In genomic region chrX:30246769-30247489, GRCh38 we compare ENCODE assay signal across 20 cellular contexts.
DNase-seq lines count a peak whose midpoint lies in the region; ATAC-seq and TF ChIP-seq lines count a peak whose summit lies in the region.
"Had no signal": no experiment of that assay in that cellular context is flagged by ENCODE, and none has a peak within 500 bp of the region (broad histone marks: within the 10 kb centered on the region; RNA-seq: fewer than 3 reads in every experiment).

MAGEB1 (plus strand) TSS chrX:30247146; CDS start chrX:30250494, 3,348 bp downstream.

- H4K20me1 ChIP-seq in OCI-LY3 (ENCODE audit: insufficient read depth, low read length) = no peaks in the 10 kb centered on the region
- H4K20me1 ChIP-seq: BLaER1 had no signal

- no peak for ATAC-seq in GM18909 (IDR thresholded peaks at IDR 0.05; ENCODE audit: poor library complexity, unreplicated experiment)
- ATAC-seq: activated T-helper 17 cell treated with anti-CD3 and anti-CD28 coated beads, Interleukin-2, amount 50 U/mL, for 72 hours; stimulated activated naive CD8-positive, alpha-beta T cell treated with anti-CD3 and anti-CD28 coated beads, Interleukin-15, amount 100 ng/mL, for 72 hours had no signal

- H3K4me1 ChIP-seq in OCI-LY3 (ENCODE audit: low read length) = peaks cover 50% of the 10 kb centered on the region
- H3K4me1 ChIP-seq: A549, BLaER1, parathyroid adenoma, upper lobe of left lung had no signal

- no peaks in the 10 kb centered on the region for H3K27me3 ChIP-seq in OCI-LY3 (ENCODE audit: low read depth, low read length)
- H3K27me3 ChIP-seq: BLaER1, upper lobe of left lung had no signal

- peak; percentile 8; the same call in 1 of the 2 replicates for TF ChIP-seq CTCF in OCI-LY3 (IDR thresholded peaks at IDR 0.05; ENCODE audit: low read depth, low read length)

- DNase-seq in NCI-H82 (lab: John Stamatoyannopoulos, UW) = peak; percentile 41
- DNase-seq in NCI-H82 treated with DMSO at 0.1 percent for 48 hours (lab: John Stamatoyannopoulos, UW; ENCODE audit: unreplicated experiment) = no peak
- DNase-seq in iPS DF 4.7 (ENCODE audit: extremely low read depth, low spot score) = peak; percentile 22
- no peak for DNase-seq in SKM-1 (lab: John Stamatoyannopoulos, UW; ENCODE audit: unreplicated experiment)
- DNase-seq in stimulated activated CD4-positive, alpha-beta T cell treated with anti-CD3 and anti-CD28 coated beads, Interleukin-4, amount 100 ng/mL, for 24 hours = no peak
- DNase-seq in kidney tubule cell (ENCODE audit: low spot score) = no peak
- DNase-seq: activated CD4-positive, alpha-beta T cell treated with anti-CD3 and anti-CD28 coated beads for 4 hours; mammary epithelial cell; NCI-H1105; NCI-H748 treated with DMSO at 0.1 percent for 48 hours; PC-9; stimulated activated CD4-positive, alpha-beta T cell treated with anti-CD3 and anti-CD28 coated beads, Interleukin-2, amount 100 ng/mL, for 24 hours; stimulated activated naive CD8-positive, alpha-beta T cell treated with anti-CD3 and anti-CD28 coated beads, Interleukin-15, amount 100 ng/mL, for 72 hours had no signal

- H3K27ac ChIP-seq in OCI-LY3 (ENCODE audit: low read length) = no peak within 1 kb of the TSS; the same call in 1 of the 2 replicates
- H3K27ac ChIP-seq: A549, BLaER1, parathyroid adenoma, PC-9, upper lobe of left lung had no signal

- no peaks in the 10 kb centered on the region for H3K79me2 ChIP-seq in OCI-LY3 (ENCODE audit: low read length)
- H3K79me2 ChIP-seq: parathyroid adenoma had no signal

- H3K36me3 ChIP-seq in OCI-LY3 (replicated peaks; ENCODE audit: low read depth, low read length) = no peaks in the 10 kb centered on the region
- H3K36me3 ChIP-seq: BLaER1, upper lobe of left lung had no signal

- no peak within 1 kb of the TSS for H2AFZ ChIP-seq in OCI-LY3 (ENCODE audit: low read depth, low read length)
- H2AFZ ChIP-seq: parathyroid adenoma, PC-9 had no signal

- H3K4me3 ChIP-seq in OCI-LY3 (ENCODE audit: low read length) = no peak within 1 kb of the TSS
- H3K4me3 ChIP-seq: A549, BLaER1, PC-9, upper lobe of left lung had no signal

- peak within 1 kb of the TSS; percentile 17; the same call in 1 of the 2 replicates for H3K4me2 ChIP-seq in OCI-LY3 (ENCODE audit: low read length)
- H3K4me2 ChIP-seq: A549, BLaER1, PC-9 had no signal

- H3K9me3 ChIP-seq in OCI-LY3 (ENCODE audit: insufficient read depth, low read length) = no peaks in the 10 kb centered on the region
- H3K9me3 ChIP-seq: A549, upper lobe of left lung had no signal

- no peak within 1 kb of the TSS for H3K9ac ChIP-seq in OCI-LY3 (ENCODE audit: low read length)
- H3K9ac ChIP-seq: BLaER1, parathyroid adenoma had no signal

Comparison
In these comparisons a context has a peak if more than half of its experiments do, and no peak if none do; other contexts are left out.
1. DNase-seq: peak in NCI-H82 (single experiment) and iPS DF 4.7 (single experiment); none in NCI-H82 treated with DMSO at 0.1 percent for 48 hours (single experiment), SKM-1 (single experiment), stimulated activated CD4-positive, alpha-beta T cell treated with anti-CD3 and anti-CD28 coated beads, Interleukin-4, amount 100 ng/mL, for 24 hours (single experiment) and kidney tubule cell (single experiment).